8 cellular contexts compared by ENCODE assay signal in the genomic region with DNA sequence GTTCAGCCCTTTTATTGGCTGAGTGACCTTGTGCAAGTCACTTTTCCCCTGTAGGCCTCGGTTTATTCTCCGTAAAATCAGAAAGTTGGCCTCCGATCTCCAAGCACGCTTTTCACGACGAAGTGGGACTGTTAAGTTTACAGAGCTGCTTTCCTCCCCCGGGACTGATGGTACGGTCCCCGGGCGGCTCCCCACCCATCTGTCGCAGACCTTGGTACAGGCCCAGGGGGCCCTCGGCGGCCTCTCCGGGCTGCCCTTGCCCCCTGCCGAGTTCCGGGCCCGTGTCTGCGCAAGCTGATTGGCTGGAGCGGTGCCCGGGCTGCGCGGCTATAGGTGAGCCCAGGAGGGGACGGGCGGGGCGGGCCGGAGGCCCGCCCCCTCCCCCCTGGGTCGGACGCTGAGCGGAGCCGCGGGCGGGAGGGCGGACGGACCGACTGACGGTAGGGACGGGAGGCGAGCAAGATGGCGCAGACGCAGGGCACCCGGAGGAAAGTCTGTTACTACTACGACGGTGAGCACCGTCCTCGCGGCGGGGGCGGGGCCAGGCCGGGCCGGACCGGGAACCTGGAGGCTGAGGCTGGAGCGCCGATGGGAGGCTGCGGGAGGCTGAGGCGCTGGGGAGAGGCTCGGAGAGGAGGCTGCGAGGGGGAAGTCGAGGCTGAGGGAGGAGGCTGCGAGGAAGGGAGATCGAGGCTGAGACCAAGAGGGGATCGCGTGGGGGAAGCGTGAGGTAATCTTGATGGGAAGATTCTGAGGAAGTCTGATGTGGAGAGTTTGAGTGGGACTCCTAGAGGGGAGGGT. TPM values are rescaled to one million over a fixed set of nuclear protein-coding genes. Genes with fewer than 3 reads are reported as not detected.
DNase-seq lines count a peak whose midpoint lies in the region; ATAC-seq and TF ChIP-seq lines count a peak whose summit lies in the region.

A gene (plus strand): TSS at position 376 of the 801 bp plus-strand sequence. CDS start 87 bp downstream, at position 463.

- H3K36me3 ChIP-seq in PC-9 (ENCODE audit: low read depth) (0 out of 2 replicates have a peak, but pooled peaks cover 4% of the 10 kb centered on the region), mucosa of rectum (ENCODE audit: control insufficient read depth in 2 of 2, insufficient read depth in 2 of 2, low read length in 2 of 2) (peaks cover 4 to 6% of the 10 kb centered on the region in 2 donors)

- peak; percentile 99 for DNase-seq in DMS53 (lab: John Stamatoyannopoulos, UW)
- peak; percentile 98 for DNase-seq in KBM-7
- DNase-seq in PC-9: peak; percentile 92 to 97
- peak; percentile 96 for DNase-seq in activated T-cell treated with anti-CD3 and anti-CD28 coated beads, Interleukin-2, amount 50 U/mL, for 1 hour
- DNase-seq in erythroblast (lab: John Stamatoyannopoulos, UW): peak; percentile 99
- peak; percentile 93 to 94 for DNase-seq in stimulated activated CD8-positive, alpha-beta memory T cell treated with anti-CD3 and anti-CD28 coated beads, Interleukin-4, amount 100 ng/mL, for 4 hours (ENCODE audit: low read depth in 2 of 2, low spot score in 1 of 2)

- CTCF ChIA-PET in PC-9 (lab: Charles Lee): no interaction called here

- peak within 1 kb of the TSS; percentile 56 for H3K27ac ChIP-seq in PC-9
- peak within 1 kb of the TSS; percentile 88 to 92 for H3K27ac ChIP-seq in mucosa of rectum (ENCODE audit: low read depth in 2 of 2, low read length in 2 of 2)

- no peak for TF ChIP-seq CTCF in PC-9 (conservative IDR thresholded peaks at IDR 0.05)

- POLR2A ChIA-PET in PC-9 (lab: Charles Lee; ENCODE audit: unreplicated experiment): interaction anchor here (0.5 to 0.6 kb wide), 4 partner anchors 47 to 462 kb away, joined by 3 to 13 read pairs (median 6); a partner anchor contains a TSS

- in situ Hi-C loops in KBM-7 (cut with MboI; ENCODE audit: low pct_unique_long_range_greater_than_20kb, low sequenced_read_pairs): no loop called here

- H3F3A ChIP-seq in PC-9 (ENCODE audit: insufficient read depth, low read depth): peaks cover 23% of the 10 kb centered on the region; the same call in 1 of the 2 replicates

- peak within 1 kb of the TSS; percentile 83 to 88 for H3K9ac ChIP-seq in mucosa of rectum (ENCODE audit: low read depth in 1 of 2, low read length in 2 of 2)

- H3K9me2 ChIP-seq in PC-9 (ENCODE audit: insufficient read depth): no peaks in the 10 kb centered on the region

- intact Hi-C loops in PC-9 (cut with micrococcal nuclease; ENCODE audit: unreplicated experiment): no loop called here

- peak; percentile 95 for ATAC-seq in GM21717 (IDR thresholded peaks at IDR 0.05; ENCODE audit: unreplicated experiment)

- peak within 1 kb of the TSS; percentile 63 for H3K4me2 ChIP-seq in PC-9

- H3K4me3 ChIP-seq in PC-9 (peak within 1 kb of the TSS; percentile 92), mucosa of rectum (ENCODE audit: low read length in 2 of 2) (peak within 1 kb of the TSS; percentile 94 to 99)

- H3K4me1 ChIP-seq in PC-9 (replicated peaks; ENCODE audit: insufficient read depth): peaks cover 34% of the 10 kb centered on the region
- H3K4me1 ChIP-seq in mucosa of rectum (ENCODE audit: control insufficient read depth in 2 of 2, insufficient read depth in 2 of 2, low read length in 2 of 2): peaks cover 24 to 28% of the 10 kb centered on the region in 2 donors

- peak within 1 kb of the TSS; percentile 95 for H2AFZ ChIP-seq in PC-9

- H3K9me3 ChIP-seq in PC-9 (ENCODE audit: insufficient read depth, low read depth): no peaks in the 10 kb centered on the region
- H3K9me3 ChIP-seq in mucosa of rectum (ENCODE audit: control insufficient read depth in 2 of 2, low read length in 2 of 2): no peaks in the 10 kb centered on the region

- peak; percentile 51 for TF ChIP-seq POLR2A in erythroblast (IDR thresholded peaks at IDR 0.05; ENCODE audit: low read length)

- BruUV-seq in PC-9 (replicated peaks; lab: Mats Ljungman, UMichigan): no TSS peak

- peaks cover 48% of the 10 kb centered on the region for H3K79me2 ChIP-seq in PC-9 (ENCODE audit: low read depth)

- H4K20me1 ChIP-seq in PC-9 (ENCODE audit: insufficient read depth): peaks cover 3% of the 10 kb centered on the region; the same call in 1 of the 2 replicates

- no peaks in the 10 kb centered on the region for H3K27me3 ChIP-seq in PC-9 (ENCODE audit: insufficient read depth, low read depth)
- no peaks in the 10 kb centered on the region for H3K27me3 ChIP-seq in mucosa of rectum (ENCODE audit: control insufficient read depth in 2 of 2, insufficient read depth in 2 of 2, low read length in 2 of 2)

RNA-seq across cellular contexts. Expression of the gene that starts here (rescaled TPM):
- total RNA-seq in PC-9 (2021): 131 and 171 TPM in 2 replicates

Comparison
In these comparisons a context has a peak if more than half of its experiments do, and no peak if none do; other contexts are left out.
1. Peak in every context shown above with its lines: DNase-seq, ATAC-seq, H3K4me3 ChIP-seq and H3K27ac ChIP-seq.